In genomic region chr21:41675574-41675973, GRCh38 we compare ENCODE assay signal across 22 cellular contexts.
"Had no signal": no experiment of that assay in that cellular context is flagged by ENCODE, and none has a peak within 500 bp of the region (broad histone marks: within the 10 kb centered on the region; RNA-seq: fewer than 3 reads in every experiment).

No MANE protein-coding gene starts in this region.

- H3K9me3 Mint-ChIP-seq: T-cell had no signal

- H3K27ac Mint-ChIP-seq: T-cell had no signal

- H3K9me3 ChIP-seq: MG63, Peyer's patch, SK-N-SH had no signal

- H3K27me3 ChIP-seq: MG63, Peyer's patch had no signal

- H3K27ac ChIP-seq: Peyer's patch had no signal

- H3K4me3 ChIP-seq: MG63, Peyer's patch had no signal

- H3K36me3 Mint-ChIP-seq: T-cell had no signal

- ATAC-seq: T-cell had no signal

- H3K36me3 ChIP-seq: MG63, Peyer's patch had no signal

- H3K4me3 Mint-ChIP-seq: T-cell had no signal

- DNase-seq: KBM-7, MG63, NCI-H1092, NCI-H1105 treated with DMSO at 0.1 percent for 48 hours, NCI-H1417 treated with DMSO at 0.1 percent for 48 hours, NCI-H146, NCI-H1694 treated with DMSO at 0.1 percent for 48 hours, NCI-H1930, NCI-H2081, NCI-H2107, NCI-H226, NCI-H446, NCI-H510A, NCI-H524 treated with DMSO at 0.1 percent for 48 hours, NCI-H69, NCI-H774, Peyer's patch, Right ventricle myocardium superior, SIG-M5, SK-N-SH, SW 1271, T-cell had no signal
